ENCODE assay signal across 8 cellular contexts in the genomic region with DNA sequence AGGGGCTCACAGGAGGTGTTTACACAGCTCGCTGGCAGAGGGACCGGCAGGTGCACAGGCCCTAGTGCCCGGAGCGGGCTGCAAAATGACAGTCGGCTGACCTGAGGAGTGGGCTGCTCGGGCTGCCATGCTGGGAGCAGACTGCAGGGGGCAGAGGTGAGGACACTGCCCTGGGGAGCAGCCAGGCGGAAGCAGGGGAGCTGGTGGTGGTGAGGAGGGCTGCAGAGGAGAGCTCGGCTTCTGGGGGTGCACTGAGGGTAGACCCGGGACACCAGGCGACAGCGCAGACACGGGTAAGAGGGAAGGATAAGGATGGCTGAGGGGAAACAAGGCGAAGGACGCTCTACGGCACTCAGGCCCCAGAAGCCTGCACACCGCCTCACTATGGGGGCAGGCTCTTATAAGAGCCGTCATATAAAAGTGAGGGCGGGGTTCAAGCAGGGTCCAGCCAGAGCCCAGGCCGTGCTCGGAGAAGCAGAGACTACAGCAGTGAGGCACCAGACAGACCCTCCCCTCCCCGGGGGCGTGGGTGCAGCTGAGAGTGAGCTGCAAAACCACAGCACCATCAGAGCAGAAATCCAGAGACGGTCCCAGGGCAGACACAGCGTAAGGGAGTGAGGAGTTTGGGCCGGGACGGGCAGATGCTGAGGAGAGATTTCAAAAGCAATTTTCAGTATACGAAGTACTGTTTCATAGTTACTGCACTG.
DNase-seq lines count a peak whose midpoint lies in the region; ATAC-seq and TF ChIP-seq lines count a peak whose summit lies in the region.

No MANE protein-coding gene starts in this region.

- peak; percentile 57 for TF ChIP-seq POLR2A in GM18505 (IDR thresholded peaks at IDR 0.05; ENCODE audit: borderline replicate concordance, extremely low read depth, insufficient read depth, insufficient read length)

- H3K4me3 Mint-ChIP-seq in naive thymus-derived CD8-positive, alpha-beta T cell = peak overlapping the region; percentile 54 to 92 (median 83)

- ATAC-seq in GM18505 (IDR thresholded peaks at IDR 0.05; ENCODE audit: unreplicated experiment) = no peak
- peak; percentile 27 to 44 for ATAC-seq in naive thymus-derived CD8-positive, alpha-beta T cell
- no peak for ATAC-seq in HG02973 (IDR thresholded peaks at IDR 0.05; ENCODE audit: unreplicated experiment)
- ATAC-seq in GM21390 (IDR thresholded peaks at IDR 0.05; ENCODE audit: unreplicated experiment) = no peak
- ATAC-seq in HG02938 (IDR thresholded peaks at IDR 0.05; ENCODE audit: unreplicated experiment) = no peak

- H3K36me3 Mint-ChIP-seq in naive thymus-derived CD8-positive, alpha-beta T cell = peaks cover 0 to 45% (median 2%) of the 10 kb centered on the region in 3 donors

- no peak overlapping the region for H3K27ac ChIP-seq in substantia nigra (ENCODE audit: low read depth, low read length, poor library complexity, severe bottlenecking)

- POLR2A ChIA-PET in naive thymus-derived CD8-positive, alpha-beta T cell (lab: Charles Lee) = interaction anchor here (0.6 to 15.0 kb wide), 17 partner anchors 11 to 155 kb away, joined by 3 to 200 read pairs (median 5); a partner anchor contains a TSS

- H3K4me1 Mint-ChIP-seq in naive thymus-derived CD8-positive, alpha-beta T cell = peaks cover 65 to 98% (median 85%) of the 10 kb centered on the region in 4 donors

- no peaks in the 10 kb centered on the region for H3K9me3 Mint-ChIP-seq in naive thymus-derived CD8-positive, alpha-beta T cell

- DNase-seq in NCI-H2081 (lab: John Stamatoyannopoulos, UW) = peak; percentile 79 to 95
- DNase-seq in activated naive CD4-positive, alpha-beta T cell treated with Interleukin-2 at 50 U/mL for 16 hours = peak; percentile 66
- DNase-seq in naive thymus-derived CD8-positive, alpha-beta T cell = peak in 7 of 10 donors; percentile 41 to 78 (median 56)
- no peak for DNase-seq in substantia nigra (lab: John Stamatoyannopoulos, UW)

- H3K27me3 Mint-ChIP-seq in naive thymus-derived CD8-positive, alpha-beta T cell = no peaks in the 10 kb centered on the region

- H3K27ac Mint-ChIP-seq in naive thymus-derived CD8-positive, alpha-beta T cell = peak overlapping the region; percentile 94 to 99 (median 96)

Comparison
In these comparisons a context has a peak if more than half of its experiments do, and no peak if none do; other contexts are left out.
1. ATAC-seq: peak in naive thymus-derived CD8-positive, alpha-beta T cell (2 of 2); none in GM18505 (single experiment), HG02973 (single experiment), GM21390 (single experiment) and HG02938 (single experiment).
2. DNase-seq: peak in NCI-H2081 (2 of 2), activated naive CD4-positive, alpha-beta T cell treated with Interleukin-2 at 50 U/mL for 16 hours (single experiment) and naive thymus-derived CD8-positive, alpha-beta T cell (7 of 10); none in substantia nigra (0 of 49).